In the genomic region with DNA sequence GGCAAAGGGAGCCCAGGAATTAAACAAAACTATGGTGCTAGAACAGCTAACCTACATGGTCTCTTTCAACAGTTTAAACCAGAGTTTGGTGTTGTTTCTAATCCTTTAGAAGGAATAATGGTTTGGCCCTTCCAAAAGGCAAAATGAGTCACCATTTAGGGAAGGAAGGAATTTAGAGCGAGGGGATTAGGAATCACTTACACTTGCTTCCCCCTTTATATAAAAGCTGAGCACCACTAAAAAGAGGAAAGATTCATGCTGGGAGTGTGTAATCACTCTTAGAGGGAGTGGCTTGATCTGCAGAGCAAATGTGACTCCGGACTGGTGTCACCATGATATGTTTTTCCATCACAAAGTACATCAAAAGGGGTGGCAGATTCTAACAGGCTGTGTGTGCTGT, we compare ENCODE assay signal across 1 cellular context.
TF ChIP-seq lines count a peak whose summit lies in the region.

No MANE protein-coding gene starts in this region.

TF ChIP-seq in GM23338, 12 proteins besides CTCF, POLR2A, EP300 and RAD21 (continued from another document):
- TF ChIP-seq, protein P1, sequence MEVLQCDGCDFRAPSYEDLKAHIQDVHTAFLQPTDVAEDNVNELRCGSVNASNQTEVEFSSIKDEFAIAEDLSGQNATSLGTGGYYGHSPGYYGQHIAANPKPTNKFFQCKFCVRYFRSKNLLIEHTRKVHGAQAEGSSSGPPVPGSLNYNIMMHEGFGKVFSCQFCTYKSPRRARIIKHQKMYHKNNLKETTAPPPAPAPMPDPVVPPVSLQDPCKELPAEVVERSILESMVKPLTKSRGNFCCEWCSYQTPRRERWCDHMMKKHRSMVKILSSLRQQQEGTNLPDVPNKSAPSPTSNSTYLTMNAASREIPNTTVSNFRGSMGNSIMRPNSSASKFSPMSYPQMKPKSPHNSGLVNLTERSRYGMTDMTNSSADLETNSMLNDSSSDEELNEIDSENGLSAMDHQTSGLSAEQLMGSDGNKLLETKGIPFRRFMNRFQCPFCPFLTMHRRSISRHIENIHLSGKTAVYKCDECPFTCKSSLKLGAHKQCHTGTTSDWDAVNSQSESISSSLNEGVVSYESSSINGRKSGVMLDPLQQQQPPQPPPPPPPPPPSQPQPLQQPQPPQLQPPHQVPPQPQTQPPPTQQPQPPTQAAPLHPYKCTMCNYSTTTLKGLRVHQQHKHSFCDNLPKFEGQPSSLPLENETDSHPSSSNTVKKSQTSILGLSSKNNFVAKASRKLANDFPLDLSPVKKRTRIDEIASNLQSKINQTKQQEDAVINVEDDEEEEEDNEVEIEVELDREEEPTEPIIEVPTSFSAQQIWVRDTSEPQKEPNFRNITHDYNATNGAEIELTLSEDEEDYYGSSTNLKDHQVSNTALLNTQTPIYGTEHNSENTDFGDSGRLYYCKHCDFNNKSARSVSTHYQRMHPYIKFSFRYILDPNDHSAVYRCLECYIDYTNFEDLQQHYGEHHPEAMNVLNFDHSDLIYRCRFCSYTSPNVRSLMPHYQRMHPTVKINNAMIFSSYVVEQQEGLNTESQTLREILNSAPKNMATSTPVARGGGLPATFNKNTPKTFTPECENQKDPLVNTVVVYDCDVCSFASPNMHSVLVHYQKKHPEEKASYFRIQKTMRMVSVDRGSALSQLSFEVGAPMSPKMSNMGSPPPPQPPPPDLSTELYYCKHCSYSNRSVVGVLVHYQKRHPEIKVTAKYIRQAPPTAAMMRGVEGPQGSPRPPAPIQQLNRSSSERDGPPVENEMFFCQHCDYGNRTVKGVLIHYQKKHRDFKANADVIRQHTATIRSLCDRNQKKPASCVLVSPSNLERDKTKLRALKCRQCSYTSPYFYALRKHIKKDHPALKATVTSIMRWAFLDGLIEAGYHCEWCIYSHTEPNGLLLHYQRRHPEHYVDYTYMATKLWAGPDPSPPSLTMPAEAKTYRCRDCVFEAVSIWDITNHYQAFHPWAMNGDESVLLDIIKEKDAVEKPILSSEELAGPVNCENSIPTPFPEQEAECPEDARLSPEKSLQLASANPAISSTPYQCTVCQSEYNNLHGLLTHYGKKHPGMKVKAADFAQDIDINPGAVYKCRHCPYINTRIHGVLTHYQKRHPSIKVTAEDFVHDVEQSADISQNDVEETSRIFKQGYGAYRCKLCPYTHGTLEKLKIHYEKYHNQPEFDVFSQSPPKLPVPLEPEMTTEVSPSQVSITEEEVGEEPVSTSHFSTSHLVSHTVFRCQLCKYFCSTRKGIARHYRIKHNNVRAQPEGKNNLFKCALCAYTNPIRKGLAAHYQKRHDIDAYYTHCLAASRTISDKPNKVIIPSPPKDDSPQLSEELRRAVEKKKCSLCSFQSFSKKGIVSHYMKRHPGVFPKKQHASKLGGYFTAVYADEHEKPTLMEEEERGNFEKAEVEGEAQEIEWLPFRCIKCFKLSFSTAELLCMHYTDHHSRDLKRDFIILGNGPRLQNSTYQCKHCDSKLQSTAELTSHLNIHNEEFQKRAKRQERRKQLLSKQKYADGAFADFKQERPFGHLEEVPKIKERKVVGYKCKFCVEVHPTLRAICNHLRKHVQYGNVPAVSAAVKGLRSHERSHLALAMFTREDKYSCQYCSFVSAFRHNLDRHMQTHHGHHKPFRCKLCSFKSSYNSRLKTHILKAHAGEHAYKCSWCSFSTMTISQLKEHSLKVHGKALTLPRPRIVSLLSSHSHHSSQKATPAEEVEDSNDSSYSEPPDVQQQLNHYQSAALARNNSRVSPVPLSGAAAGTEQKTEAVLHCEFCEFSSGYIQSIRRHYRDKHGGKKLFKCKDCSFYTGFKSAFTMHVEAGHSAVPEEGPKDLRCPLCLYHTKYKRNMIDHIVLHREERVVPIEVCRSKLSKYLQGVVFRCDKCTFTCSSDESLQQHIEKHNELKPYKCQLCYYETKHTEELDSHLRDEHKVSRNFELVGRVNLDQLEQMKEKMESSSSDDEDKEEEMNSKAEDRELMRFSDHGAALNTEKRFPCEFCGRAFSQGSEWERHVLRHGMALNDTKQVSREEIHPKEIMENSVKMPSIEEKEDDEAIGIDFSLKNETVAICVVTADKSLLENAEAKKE (CRISPR knock-in tag; IDR thresholded peaks at IDR 0.05) = no peak
